Comparison of ENCODE assay signal across 11 cellular contexts in genomic region chr11:121763526-121763925, GRCh38.
DNase-seq lines count a peak whose midpoint lies in the region; ATAC-seq and TF ChIP-seq lines count a peak whose summit lies in the region.
"Had no signal": no experiment of that assay in that cellular context is flagged by ENCODE, and none has a peak within 500 bp of the region (broad histone marks: within the 10 kb centered on the region; RNA-seq: fewer than 3 reads in every experiment).

No MANE protein-coding gene starts in this region.

- H3K4me3 ChIP-seq in GM12865 (ENCODE audit: low read depth, low read length) (no peak overlapping the region), osteoblast (ENCODE audit: insufficient read depth, low read length) (no peak overlapping the region)
- H3K4me3 ChIP-seq: ovary had no signal

- no peaks in the 10 kb centered on the region for H4K20me1 ChIP-seq in osteoblast (ENCODE audit: insufficient read depth, low read length)

- ATAC-seq in GM19463 (IDR thresholded peaks at IDR 0.05; ENCODE audit: unreplicated experiment) (peak; percentile 73), HG02970 (IDR thresholded peaks at IDR 0.05; ENCODE audit: low FRiP score, unreplicated experiment) (peak; percentile 70)
- ATAC-seq: Panc1 had no signal

- no peak overlapping the region for H3K4me2 ChIP-seq in osteoblast (ENCODE audit: insufficient read depth, low read length)

- DNase-seq in GM12865 (ENCODE audit: low read depth) (peak; percentile 42), NAMALWA (ENCODE audit: low spot score) (peak; percentile 3), NCI-H1092 treated with DMSO at 0.1 percent for 48 hours (lab: John Stamatoyannopoulos, UW) (no peak), middle frontal gyrus (ENCODE audit: extremely low spot score, low spot score) (no peak), NCI-H510A treated with DMSO at 0.1 percent for 48 hours (lab: John Stamatoyannopoulos, UW) (no peak), osteoblast (ENCODE audit: insufficient read length, low spot score, missing footprints) (no peak)
- DNase-seq: activated CD4-positive, CD25-positive, alpha-beta regulatory T cell had no signal

- H2AFZ ChIP-seq in osteoblast (ENCODE audit: low read length) = no peak overlapping the region

- no peaks in the 10 kb centered on the region for H3K9me3 ChIP-seq in osteoblast (ENCODE audit: low read depth, low read length)
- H3K9me3 ChIP-seq: ovary had no signal

- H3K36me3 ChIP-seq in osteoblast (ENCODE audit: insufficient read depth, low read length) = no peaks in the 10 kb centered on the region
- H3K36me3 ChIP-seq: ovary had no signal

- no peaks in the 10 kb centered on the region for H3K79me2 ChIP-seq in osteoblast (ENCODE audit: insufficient read depth, low read length)

- H3K27me3 ChIP-seq in osteoblast (ENCODE audit: insufficient read depth, low read length) = peaks cover 3% of the 10 kb centered on the region
- H3K27me3 ChIP-seq: ovary had no signal

- no peak overlapping the region for H3K27ac ChIP-seq in osteoblast (ENCODE audit: low read depth, low read length)
- H3K27ac ChIP-seq: ovary had no signal

- no peak for TF ChIP-seq CTCF in GM12865 (IDR thresholded peaks at IDR 0.05; ENCODE audit: insufficient read depth, low read depth, low read length, missing control alignments)
- TF ChIP-seq CTCF in osteoblast (IDR thresholded peaks at IDR 0.05; ENCODE audit: extremely low read depth, low read depth, low read length) = no peak

- H3K4me1 ChIP-seq in osteoblast (ENCODE audit: insufficient read depth, low read length) = no peaks in the 10 kb centered on the region

Comparison
In these comparisons a context has a peak if more than half of its experiments do, and no peak if none do; other contexts are left out.
1. DNase-seq: peak in GM12865 (single experiment) and NAMALWA (single experiment); none in NCI-H1092 treated with DMSO at 0.1 percent for 48 hours (single experiment), middle frontal gyrus (single experiment), NCI-H510A treated with DMSO at 0.1 percent for 48 hours (single experiment) and osteoblast (single experiment).